In the genomic region with DNA sequence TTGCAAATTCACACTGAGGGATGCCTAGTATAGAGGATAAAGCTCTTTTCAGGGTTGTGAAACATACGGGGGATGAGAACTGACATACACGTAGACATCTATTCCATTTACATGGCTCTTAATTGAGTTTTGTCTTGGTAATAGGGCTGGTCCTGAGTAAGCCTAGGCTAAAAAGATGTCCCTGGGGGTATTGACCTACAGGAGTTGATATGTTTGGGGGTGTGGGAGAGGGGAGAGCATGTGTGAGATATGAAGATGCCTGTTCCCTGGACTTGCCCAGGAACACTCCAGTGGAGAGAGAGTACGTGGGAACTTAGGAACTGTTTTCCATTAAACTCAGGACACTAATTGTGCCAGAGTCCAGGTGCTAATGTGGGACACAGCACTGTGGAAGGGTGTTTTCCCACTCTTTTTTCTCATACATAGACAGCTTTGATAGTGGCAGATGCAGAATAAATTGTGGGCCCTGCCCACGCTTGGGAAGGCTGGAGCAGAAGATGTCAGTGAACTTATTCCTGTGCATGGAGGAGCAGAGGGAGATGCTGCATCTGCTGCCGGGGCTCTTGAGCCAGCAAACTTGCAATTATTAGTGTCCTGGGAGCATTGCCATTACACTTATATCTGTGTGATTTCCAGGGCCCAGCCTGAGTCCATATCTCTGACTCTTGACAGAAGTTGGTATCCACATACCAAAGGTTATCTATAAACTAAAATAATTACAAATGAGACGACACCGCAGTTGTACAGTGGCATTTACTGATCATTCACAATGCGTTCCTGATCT, we compare ENCODE assay signal across 1 cellular context.
TF ChIP-seq lines count a peak whose summit lies in the region.

No MANE protein-coding gene starts in this region.

TF ChIP-seq in IMR-90, 13 proteins besides CTCF, POLR2A, EP300 and RAD21 (continued from another document):
- TF ChIP-seq, protein P1, sequence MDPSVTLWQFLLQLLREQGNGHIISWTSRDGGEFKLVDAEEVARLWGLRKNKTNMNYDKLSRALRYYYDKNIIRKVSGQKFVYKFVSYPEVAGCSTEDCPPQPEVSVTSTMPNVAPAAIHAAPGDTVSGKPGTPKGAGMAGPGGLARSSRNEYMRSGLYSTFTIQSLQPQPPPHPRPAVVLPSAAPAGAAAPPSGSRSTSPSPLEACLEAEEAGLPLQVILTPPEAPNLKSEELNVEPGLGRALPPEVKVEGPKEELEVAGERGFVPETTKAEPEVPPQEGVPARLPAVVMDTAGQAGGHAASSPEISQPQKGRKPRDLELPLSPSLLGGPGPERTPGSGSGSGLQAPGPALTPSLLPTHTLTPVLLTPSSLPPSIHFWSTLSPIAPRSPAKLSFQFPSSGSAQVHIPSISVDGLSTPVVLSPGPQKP (IDR thresholded peaks at IDR 0.05; ENCODE audit: borderline replicate concordance, low read depth, low read length), result no peak
